Comparison of ENCODE assay signal across 8 cellular contexts in the genomic region with DNA sequence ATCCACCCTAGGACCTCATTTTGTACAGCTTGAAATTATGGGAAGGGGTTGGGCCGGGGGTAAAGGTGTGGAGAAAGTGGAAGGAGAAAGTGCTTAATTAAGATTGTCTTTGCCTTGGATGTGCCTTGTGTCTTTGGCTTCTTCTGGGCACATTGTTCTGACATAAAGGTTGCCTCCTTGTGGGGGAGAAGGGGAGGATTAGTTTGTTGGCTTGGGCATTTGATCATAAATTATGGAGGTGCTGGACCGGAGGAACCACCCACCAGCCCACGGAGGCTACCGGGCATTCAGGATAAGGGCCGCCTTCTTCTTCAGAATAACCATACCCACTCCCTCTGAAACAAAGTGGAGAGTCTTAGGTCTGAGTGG. TPM values are rescaled to one million over a fixed set of nuclear protein-coding genes. Genes with fewer than 3 reads are reported as not detected.
DNase-seq lines count a peak whose midpoint lies in the region; ATAC-seq and TF ChIP-seq lines count a peak whose summit lies in the region.

No MANE protein-coding gene starts in this region.

- H2BK5ac ChIP-seq in neuronal stem cell (ENCODE audit: low read length): no peak overlapping the region

- intact Hi-C loops in esophagus muscularis mucosa (cut with DNase I): no loop called here

- no peak for TF ChIP-seq EP300 in esophagus muscularis mucosa (IDR thresholded peaks at IDR 0.05)

- no peaks in the 10 kb centered on the region for H3K9me3 Mint-ChIP-seq in T-helper 1 cell treated with Interleukin-12 subunit alpha and Interleukin-12 subunit beta and Interleukin-4 antibody, amounts not matched to agents 30 μg/mL and 1 μg/mL, for 36 hours

- H2BK15ac ChIP-seq in neuronal stem cell (ENCODE audit: low read length): no peak overlapping the region

- H3K4me3 Mint-ChIP-seq in T-helper 1 cell treated with Interleukin-12 subunit alpha and Interleukin-12 subunit beta and Interleukin-4 antibody, amounts not matched to agents 30 μg/mL and 1 μg/mL, for 36 hours: peak overlapping the region; percentile 100

- H3K27me3 Mint-ChIP-seq in T-helper 1 cell treated with Interleukin-12 subunit alpha and Interleukin-12 subunit beta and Interleukin-4 antibody, amounts not matched to agents 30 μg/mL and 1 μg/mL, for 36 hours (ENCODE audit: low read depth): peaks cover 19% of the 10 kb centered on the region

- CTCF ChIA-PET in HEK293 (lab: Yijun Ruan, JAX): interaction anchor here (0.7 to 1.9 kb wide), 11 partner anchors 25 to 454 kb away, joined by 3 to 12 read pairs (median 4); partner anchors contain the start of genes APOA5, PCSK7 and SIDT2

- H3K14ac ChIP-seq in neuronal stem cell (ENCODE audit: low read length): no peak overlapping the region

- peaks cover 35% of the 10 kb centered on the region for H3K4me1 Mint-ChIP-seq in T-helper 1 cell treated with Interleukin-12 subunit alpha and Interleukin-12 subunit beta and Interleukin-4 antibody, amounts not matched to agents 30 μg/mL and 1 μg/mL, for 36 hours (ENCODE audit: low read depth)

- no peak for ATAC-seq in HG03521 (IDR thresholded peaks at IDR 0.05; ENCODE audit: unreplicated experiment)

- no peak overlapping the region for H3K23ac ChIP-seq in neuronal stem cell (ENCODE audit: low read depth, low read length, poor library complexity)

- peak overlapping the region; percentile 72 for H3K4me2 ChIP-seq in neuronal stem cell (ENCODE audit: insufficient read depth, low read length, poor library complexity, severe bottlenecking)

- H3K9me3 ChIP-seq in HEK293 (ENCODE audit: control insufficient read depth, insufficient read depth, low read depth, low read length): no peaks in the 10 kb centered on the region
- H3K9me3 ChIP-seq in esophagus muscularis mucosa: no peaks in the 10 kb centered on the region
- no peaks in the 10 kb centered on the region for H3K9me3 ChIP-seq in neuronal stem cell (replicated peaks in 1 of 2; ENCODE audit: control insufficient read depth in 2 of 2, insufficient read depth in 1 of 2, low read depth in 1 of 2, low read length in 2 of 2)

- no peak for TF ChIP-seq POLR2A in esophagus muscularis mucosa (IDR thresholded peaks at IDR 0.05; ENCODE audit: low read depth)

- H2AFZ ChIP-seq in neuronal stem cell (ENCODE audit: low read length): no peak overlapping the region

- no peak overlapping the region for H4K8ac ChIP-seq in neuronal stem cell (ENCODE audit: low read depth, low read length)

- peak overlapping the region; percentile 97 for H3K27ac Mint-ChIP-seq in T-helper 1 cell treated with Interleukin-12 subunit alpha and Interleukin-12 subunit beta and Interleukin-4 antibody, amounts not matched to agents 30 μg/mL and 1 μg/mL, for 36 hours

- DNase-seq in CD1c-positive myeloid dendritic cell (ENCODE audit: extremely low spot score): peak; percentile 35
- DNase-seq in esophagus muscularis mucosa (ENCODE audit: extremely low spot score): no peak
- DNase-seq in neuronal stem cell (ENCODE audit: low spot score): peak; percentile 4
- DNase-seq in activated effector memory CD4-positive, alpha-beta T cell treated with anti-CD3 and anti-CD28 coated beads, Interleukin-2, amount 50 U/mL, for 16 hours: no peak
- DNase-seq in HuH-7.5 (ENCODE audit: low spot score): no peak

- H3K36me3 Mint-ChIP-seq in T-helper 1 cell treated with Interleukin-12 subunit alpha and Interleukin-12 subunit beta and Interleukin-4 antibody, amounts not matched to agents 30 μg/mL and 1 μg/mL, for 36 hours (ENCODE audit: low read depth): peaks cover 14% of the 10 kb centered on the region

- H3K4me3 ChIP-seq in HEK293 (ENCODE audit: low read depth, low read length) (peak overlapping the region; percentile 94), esophagus muscularis mucosa (peak overlapping the region; percentile 79 to 94 (median 85)), neuronal stem cell (ENCODE audit: low read length in 2 of 2) (peak overlapping the region; percentile 73 to 86)

- no peak overlapping the region for H3K4ac ChIP-seq in neuronal stem cell (ENCODE audit: low read length)

- no peak overlapping the region for H3K18ac ChIP-seq in neuronal stem cell (ENCODE audit: low read length)

- POLR2A ChIA-PET in HEK293 (lab: Yijun Ruan, JAX): interaction anchor here (0.7 to 2.8 kb wide), 7 partner anchors 18 to 1791 kb away, joined by 3 to 28 read pairs (median 5); partner anchors contain the start of genes PCSK7, SIDT2 and SIK3

- H3K27ac ChIP-seq in HEK293 (ENCODE audit: extremely low read depth, low read depth, low read length): peak overlapping the region; percentile 82
- peak overlapping the region; percentile 91 to 98 (median 92) for H3K27ac ChIP-seq in esophagus muscularis mucosa (replicated peaks in 1 of 4)
- H3K27ac ChIP-seq in neuronal stem cell (replicated peaks; ENCODE audit: low read length): no peak overlapping the region

- no peaks in the 10 kb centered on the region for H3K27me3 ChIP-seq in esophagus muscularis mucosa
- no peaks in the 10 kb centered on the region for H3K27me3 ChIP-seq in neuronal stem cell (ENCODE audit: control insufficient read depth in 3 of 3, insufficient read depth in 3 of 3, low read depth in 1 of 3, low read length in 3 of 3)

- peaks cover 5% of the 10 kb centered on the region for H3K79me1 ChIP-seq in neuronal stem cell (ENCODE audit: low read depth, low read length)

- H3K4me1 ChIP-seq in HEK293 (ENCODE audit: control insufficient read depth, insufficient read depth, low read length): no peaks in the 10 kb centered on the region
- H3K4me1 ChIP-seq in esophagus muscularis mucosa: peaks cover 32 to 61% (median 56%) of the 10 kb centered on the region in 4 donors
- H3K4me1 ChIP-seq in neuronal stem cell (ENCODE audit: control insufficient read depth in 2 of 2, insufficient read depth in 1 of 2, low read depth in 1 of 2, low read length in 2 of 2): peaks cover 3 to 4% of the 10 kb centered on the region in 2 donors

- no peak overlapping the region for H2BK12ac ChIP-seq in neuronal stem cell (ENCODE audit: low read length)

- no peak overlapping the region for H2BK120ac ChIP-seq in neuronal stem cell (ENCODE audit: low read depth, low read length)

- H2AK5ac ChIP-seq in neuronal stem cell (ENCODE audit: low read depth, low read length): no peak overlapping the region

- no peak overlapping the region for H3K9ac ChIP-seq in neuronal stem cell (ENCODE audit: low read depth, low read length, poor library complexity)

- 8% methylated on average over 5 of the region's 5 CpGs for WGBS in esophagus muscularis mucosa
- no CpG with 5 or more reads among the region's 5 CpGs for WGBS in neuronal stem cell (ENCODE audit: extremely low coverage in 2 of 2, insufficient read length in 2 of 2, insufficient replicate concordance in 1 of 2), 2 donors

- H4K91ac ChIP-seq in neuronal stem cell (ENCODE audit: low read depth, low read length, poor library complexity): no peak overlapping the region

- peaks cover 0 to 42% of the 10 kb centered on the region in 2 experiments; a peak in 2 of 3 replicates for H3K36me3 ChIP-seq in HEK293 (ENCODE audit: control insufficient read depth in 2 of 2, insufficient read depth in 1 of 2, low read length in 2 of 2)
- peaks cover 6 to 16% (median 13%) of the 10 kb centered on the region in 4 donors for H3K36me3 ChIP-seq in esophagus muscularis mucosa
- H3K36me3 ChIP-seq in neuronal stem cell (replicated peaks in 1 of 2; ENCODE audit: control insufficient read depth in 2 of 2, insufficient read depth in 2 of 2, low read length in 2 of 2): peaks cover 7 to 43% of the 10 kb centered on the region in 2 donors

- TF ChIP-seq CTCF in HEK293 (tag by site-specific recombination; IDR thresholded peaks at IDR 0.05) (peak; percentile 59; the same call in 1 of the 2 replicates), esophagus muscularis mucosa (IDR thresholded peaks at IDR 0.05) (no peak)

TF ChIP-seq in HEK293, 187 proteins besides CTCF, POLR2A, EP300 and RAD21:
- TF ChIP-seq PRDM1 (tag by site-specific recombination; IDR thresholded peaks at IDR 0.05) (peak; percentile 90), ZFHX2 (tag by site-specific recombination; conservative IDR thresholded peaks at IDR 0.05) (peak; percentile 61), ZBTB20 (tag by site-specific recombination; IDR thresholded peaks at IDR 0.05) (no peak), ZNF777 (tag by site-specific recombination; IDR thresholded peaks at IDR 0.05; ENCODE audit: borderline replicate concordance) (no peak), MEIS1 (CRISPR knock-in tag; IDR thresholded peaks at IDR 0.05; ENCODE audit: borderline replicate concordance) (no peak), ZNF776 (tag by site-specific recombination; IDR thresholded peaks at IDR 0.05; ENCODE audit: borderline replicate concordance) (no peak), SP2 (tag by site-specific recombination; IDR thresholded peaks at IDR 0.05) (peak; percentile 67), ZNF211 (tag by site-specific recombination; IDR thresholded peaks at IDR 0.05; ENCODE audit: low read depth) (no peak), WT1 (tag by site-specific recombination; IDR thresholded peaks at IDR 0.05) (0 out of 2 replicates have a peak, but pooled peaks have one; percentile 27), ZNF266 (tag by site-specific recombination; IDR thresholded peaks at IDR 0.05; ENCODE audit: low read depth) (no peak), ZNF830 (tag by site-specific recombination; IDR thresholded peaks at IDR 0.05; ENCODE audit: low read depth) (no peak), ZNF138 (tag by site-specific recombination; IDR thresholded peaks at IDR 0.05; ENCODE audit: borderline replicate concordance) (no peak), SP3 (tag by site-specific recombination; IDR thresholded peaks at IDR 0.05) (peak; percentile 23; the same call in 1 of the 2 replicates), GLIS1 (tag by site-specific recombination; IDR thresholded peaks at IDR 0.05) (peak; percentile 62), ZNF112 (tag by site-specific recombination; IDR thresholded peaks at IDR 0.05) (no peak), ZNF184 (tag by site-specific recombination; IDR thresholded peaks at IDR 0.05) (no peak), EGR2 (tag by site-specific recombination; IDR thresholded peaks at IDR 0.05; ENCODE audit: low read depth) (peak; percentile 54; the same call in 1 of the 2 replicates)

RNA-seq across cellular contexts. Expression of gene PAFAH1B2, which starts 1.3 kb away (rescaled TPM):
- 10 to 100 TPM; 40.3 to 63.0 (median 47.4) TPM for total RNA-seq in esophagus muscularis mucosa
- 89.5 TPM for polyA plus RNA-seq in neuronal stem cell (2013, experiment 1 of 2)
- polyA plus RNA-seq in neuronal stem cell (2013, experiment 2 of 2): 91.3 TPM

RNA-seq across cellular contexts. Expression of gene SIDT2, which starts 33.2 kb away (rescaled TPM):
- total RNA-seq in esophagus muscularis mucosa: 10 to 100 TPM; 26.5 to 34.1 (median 29.3) TPM
- polyA plus RNA-seq in neuronal stem cell (2013, experiment 1 of 2): 16.9 TPM
- polyA plus RNA-seq in neuronal stem cell (2013, experiment 2 of 2): 17.7 TPM

RNA-seq across cellular contexts. Expression of gene SIK3, which starts 47.1 kb away (rescaled TPM):
- total RNA-seq in esophagus muscularis mucosa: 10 to 100 TPM; 39.5 to 53.5 (median 42.3) TPM
- 12.3 TPM for polyA plus RNA-seq in neuronal stem cell (2013, experiment 1 of 2)
- 13.3 TPM for polyA plus RNA-seq in neuronal stem cell (2013, experiment 2 of 2)

RNA-seq across cellular contexts. Expression of gene TAGLN, which starts 53.8 kb away (rescaled TPM):
- over 10,000 TPM; 12,513 to 19,293 (median 14,679) TPM for total RNA-seq in esophagus muscularis mucosa
- 159 TPM for polyA plus RNA-seq in neuronal stem cell (2013, experiment 1 of 2)
- 154 TPM for polyA plus RNA-seq in neuronal stem cell (2013, experiment 2 of 2)

Comparison
In these comparisons a context has a peak if more than half of its experiments do, and no peak if none do; other contexts are left out.
1. DNase-seq: peak in CD1c-positive myeloid dendritic cell (single experiment) and neuronal stem cell (single experiment); none in esophagus muscularis mucosa (single experiment), activated effector memory CD4-positive, alpha-beta T cell treated with anti-CD3 and anti-CD28 coated beads, Interleukin-2, amount 50 U/mL, for 16 hours (single experiment) and HuH-7.5 (single experiment).
2. Peak in every context shown above with its lines, with median percentiles within 50 percentile points of each other: H3K4me3 ChIP-seq.